Comparison of ENCODE assay signal across 8 cellular contexts in the genomic region with DNA sequence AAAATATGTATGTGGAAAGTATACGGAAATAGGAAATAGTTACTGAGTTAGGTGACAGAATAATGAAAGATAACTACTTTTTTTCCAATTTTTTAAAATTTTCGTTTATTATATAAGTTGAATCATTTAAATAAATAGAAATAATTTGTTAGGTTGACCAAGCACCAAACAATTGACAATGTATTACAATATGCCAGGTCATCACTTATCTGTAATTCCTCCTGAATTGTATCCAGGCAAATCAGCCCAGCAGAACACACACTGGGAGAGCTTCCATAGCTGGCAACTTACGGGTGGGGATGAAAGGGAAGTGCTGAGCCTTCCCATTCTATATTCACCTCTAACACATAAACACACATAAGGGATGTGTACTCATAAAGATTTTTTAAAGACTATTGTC. TPM values are rescaled to one million over a fixed set of nuclear protein-coding genes. Genes with fewer than 3 reads are reported as not detected.
"Had no signal": no experiment of that assay in that cellular context is flagged by ENCODE, and none has a peak within 500 bp of the region (broad histone marks: within the 10 kb centered on the region; RNA-seq: fewer than 3 reads in every experiment).

No MANE protein-coding gene starts in this region.

- H3K4me3 Mint-ChIP-seq: GM23338, H9, IgD-negative memory B cell had no signal

- H3K9me3 Mint-ChIP-seq: GM23338, H9 had no signal

- H3K4me2 ChIP-seq: GM23338 had no signal

- DNase-seq: H9, HCEC 1CT, KG1 had no signal

- H3K4me3 ChIP-seq: GM23338 had no signal

- H3K27ac Mint-ChIP-seq: GM23338, H9, IgD-negative memory B cell had no signal

- H3K27ac ChIP-seq: HL-60 had no signal

- ATAC-seq: GM23338 had no signal

- H3K36me3 Mint-ChIP-seq: IgD-negative memory B cell had no signal

- H2AFZ ChIP-seq: GM23338 had no signal

- FAIRE-seq: H1, H54 had no signal

- H3K4me1 Mint-ChIP-seq: IgD-negative memory B cell had no signal

RNA-seq across cellular contexts. Expression of a gene that starts 40.7 kb away (rescaled TPM):
- polyA plus RNA-seq: IgD-negative memory B cell had no signal
